Comparison of ENCODE assay signal across 8 cellular contexts in the genomic region with DNA sequence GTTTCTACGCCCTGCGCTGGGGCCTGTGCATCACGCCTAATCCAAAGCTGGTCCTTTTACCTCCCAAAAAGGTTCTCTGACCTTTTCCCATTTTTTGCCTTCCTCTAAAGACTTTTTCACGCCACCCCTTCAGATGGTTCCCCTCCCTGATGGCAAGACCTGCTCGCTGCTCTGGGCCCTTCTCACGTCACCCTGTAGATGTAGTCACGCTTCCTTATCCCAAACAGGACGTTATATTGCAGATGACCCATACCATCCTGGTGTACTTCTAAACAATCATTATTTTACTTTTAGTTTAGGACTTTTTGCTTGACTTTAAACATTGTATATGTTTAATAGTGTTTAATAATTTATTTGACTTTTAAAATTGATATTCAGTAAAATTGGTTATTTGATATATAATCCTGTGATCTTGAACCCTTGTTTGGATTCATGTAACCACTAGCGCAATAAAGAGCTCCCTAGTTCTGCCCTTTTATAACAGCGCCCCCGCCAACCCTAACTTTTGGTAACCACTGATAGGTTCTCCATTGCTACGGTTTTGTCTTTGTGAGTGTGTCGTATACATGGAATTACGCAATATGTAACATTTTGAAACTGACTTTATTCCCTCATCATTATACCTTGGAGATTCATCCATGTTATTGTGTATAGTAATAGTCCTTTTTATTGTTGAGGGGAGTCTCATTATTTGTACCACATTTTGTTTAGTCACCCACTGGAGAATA. TPM values are rescaled to one million over a fixed set of nuclear protein-coding genes. Genes with fewer than 3 reads are reported as not detected.
DNase-seq lines count a peak whose midpoint lies in the region; ATAC-seq, FAIRE-seq and TF ChIP-seq lines count a peak whose summit lies in the region.

No MANE protein-coding gene starts in this region.

- peak; percentile 54 for DNase-seq in activated CD4-positive, alpha-beta T cell treated with anti-CD3 and anti-CD28 coated beads, Interleukin-2, amount 10 ng/mL, durations not matched to agents 24 days and 14 days
- no peak for DNase-seq in activated CD4-positive, alpha-beta T cell treated with anti-CD3 and anti-CD28 coated beads, Interleukin-2, amount 50 U/mL, for 4 hours
- DNase-seq in foreskin fibroblast = no peak
- no peak for DNase-seq in retinal pigment epithelial cell (ENCODE audit: low read depth)
- DNase-seq in NCI-H774 (lab: John Stamatoyannopoulos, UW) = no peak
- no peak for DNase-seq in D721Med (ENCODE audit: insufficient read length, low spot score)

- peak overlapping the region; percentile 99 for H2AFZ ChIP-seq in SU-DHL-6 (ENCODE audit: low read depth, low read length, severe bottlenecking)

- peak overlapping the region; percentile 85 for H3K4me2 ChIP-seq in SU-DHL-6 (ENCODE audit: low read depth, low read length, poor library complexity, severe bottlenecking)

- peak overlapping the region; percentile 73 for H3K9ac ChIP-seq in SU-DHL-6 (ENCODE audit: low read length)

- peaks cover 10% of the 10 kb centered on the region for H3K4me1 Mint-ChIP-seq in activated CD4-positive, alpha-beta T cell treated with anti-CD3 and anti-CD28 coated beads, Interleukin-2, amount 10 ng/mL, durations not matched to agents 24 days and 14 days

- TF ChIP-seq CTCF in SU-DHL-6 (IDR thresholded peaks at IDR 0.05; ENCODE audit: insufficient read depth, low read length, poor library complexity, severe bottlenecking) (no peak), foreskin fibroblast (IDR thresholded peaks at IDR 0.05; ENCODE audit: low read depth, low read length) (no peak), retinal pigment epithelial cell (conservative IDR thresholded peaks at IDR 0.05; ENCODE audit: low read depth, low read length) (no peak), D721Med (IDR thresholded peaks at IDR 0.05; ENCODE audit: insufficient read depth, missing control alignments) (no peak)

- no peaks in the 10 kb centered on the region for H4K20me1 ChIP-seq in SU-DHL-6 (ENCODE audit: low read depth, low read length)

- peak overlapping the region; percentile 83 for H3K27ac Mint-ChIP-seq in activated CD4-positive, alpha-beta T cell treated with anti-CD3 and anti-CD28 coated beads, Interleukin-2, amount 10 ng/mL, durations not matched to agents 24 days and 14 days

- peak overlapping the region; percentile 87 for H3K4me3 Mint-ChIP-seq in activated CD4-positive, alpha-beta T cell treated with anti-CD3 and anti-CD28 coated beads, Interleukin-2, amount 10 ng/mL, durations not matched to agents 24 days and 14 days

- H3K9me2 ChIP-seq in SU-DHL-6 (replicated peaks; ENCODE audit: insufficient read depth, low read length) = no peaks in the 10 kb centered on the region

- FAIRE-seq in D721Med (lab: Jason Lieb, UNC) = no peak

- peaks cover 44% of the 10 kb centered on the region for H3K27me3 Mint-ChIP-seq in activated CD4-positive, alpha-beta T cell treated with anti-CD3 and anti-CD28 coated beads, Interleukin-2, amount 10 ng/mL, durations not matched to agents 24 days and 14 days

- no peaks in the 10 kb centered on the region for H3K79me2 ChIP-seq in SU-DHL-6 (ENCODE audit: insufficient read depth, low read length)

- 0 out of 2 replicates have a peak overlapping the region, but pooled peaks have one; percentile 6 for H3K27ac ChIP-seq in SU-DHL-6 (ENCODE audit: low read depth, low read length)

- ATAC-seq in GM18519 (IDR thresholded peaks at IDR 0.05; ENCODE audit: low FRiP score, unreplicated experiment) = no peak

- H3K4me3 ChIP-seq in SU-DHL-6 (ENCODE audit: insufficient read depth, low read length, poor library complexity, severe bottlenecking) (peak overlapping the region; percentile 70), foreskin fibroblast (ENCODE audit: low read depth in 1 of 2, low read length in 2 of 2) (peak overlapping the region; percentile 47 to 63), retinal pigment epithelial cell (ENCODE audit: low read length) (peak overlapping the region; percentile 61)

- no peaks in the 10 kb centered on the region for H3F3A ChIP-seq in SU-DHL-6 (ENCODE audit: insufficient read depth)

- intact Hi-C loops in activated CD4-positive, alpha-beta T cell treated with anti-CD3 and anti-CD28 coated beads, Interleukin-2, amount 10 ng/mL, durations not matched to agents 24 days and 14 days (cut with micrococcal nuclease) = loop anchor here (5.0 kb wide), 2 partner anchors 544 to 879 kb away; partner anchors contain the start of genes KLF13 and MTMR10

- 0 out of 2 replicates have a peak, but pooled peaks cover 3% of the 10 kb centered on the region for H3K27me3 ChIP-seq in SU-DHL-6 (ENCODE audit: low read length)

- H3K36me3 Mint-ChIP-seq in activated CD4-positive, alpha-beta T cell treated with anti-CD3 and anti-CD28 coated beads, Interleukin-2, amount 10 ng/mL, durations not matched to agents 24 days and 14 days (ENCODE audit: low read depth) = peaks cover 3% of the 10 kb centered on the region

- no peaks in the 10 kb centered on the region for H3K9me3 Mint-ChIP-seq in activated CD4-positive, alpha-beta T cell treated with anti-CD3 and anti-CD28 coated beads, Interleukin-2, amount 10 ng/mL, durations not matched to agents 24 days and 14 days

- no peaks in the 10 kb centered on the region for H3K9me3 ChIP-seq in SU-DHL-6 (ENCODE audit: insufficient read depth, low read length)

- no peaks in the 10 kb centered on the region for H3K36me3 ChIP-seq in SU-DHL-6 (ENCODE audit: low read length)

RNA-seq across cellular contexts. Expression of gene OTUD7A, which starts 0.8 kb away (rescaled TPM):
- total RNA-seq in activated CD4-positive, alpha-beta T cell treated with anti-CD3 and anti-CD28 coated beads, Interleukin-2, amount 10 ng/mL, durations not matched to agents 24 days and 14 days = 3.8 and 4.2 TPM in 2 replicates
